Comparison of ENCODE assay signal across 8 cellular contexts in genomic region chr2:87076253-87077027, GRCh38. TPM values are rescaled to one million over a fixed set of nuclear protein-coding genes. Genes with fewer than 3 reads are reported as not detected.
DNase-seq lines count a peak whose midpoint lies in the region; ATAC-seq and TF ChIP-seq lines count a peak whose summit lies in the region.
"Not testable (repeated sequence)": the region's sequence is repeated elsewhere in the genome, so short reads cannot be mapped to it uniquely, and the experiment has no call there.

No MANE protein-coding gene starts in this region.

- H3K27me3 ChIP-seq in BE2C; mucosa of rectum (ENCODE audit: control insufficient read depth in 2 of 2, insufficient read depth in 2 of 2, low read length in 2 of 2): not testable (repeated sequence)

- ATAC-seq in HG03097 (IDR thresholded peaks at IDR 0.05; ENCODE audit: low FRiP score, unreplicated experiment) = peak; percentile 94

- H3K9me3 ChIP-seq in BE2C; mucosa of rectum (ENCODE audit: control insufficient read depth in 2 of 2, low read length in 2 of 2): not testable (repeated sequence)

- peak overlapping the region; percentile 79 to 83 for H3K27ac ChIP-seq in mucosa of rectum (ENCODE audit: low read depth in 2 of 2, low read length in 2 of 2)

- DNase-seq in BE2C (peak; percentile 81), GM19238 (ENCODE audit: insufficient read length, low spot score) (peak; percentile 10), fibroblast of mammary gland (ENCODE audit: low read depth) (peak; percentile 86)
- DNase-seq in activated naive CD4-positive, alpha-beta T cell treated with Interleukin-2 at 50 U/mL for 16 hours = peak; percentile 94
- peak; percentile 75 to 88 (median 80) for DNase-seq in stimulated activated CD4-positive, alpha-beta T cell treated with anti-CD3 and anti-CD28 coated beads, TNF-alpha, amount 100 ng/mL, for 48 hours (ENCODE audit: low read depth in 3 of 3)

- H3K36me3 ChIP-seq in BE2C; mucosa of rectum (ENCODE audit: control insufficient read depth in 2 of 2, insufficient read depth in 2 of 2, low read length in 2 of 2): not testable (repeated sequence)

- not testable (repeated sequence) for TF ChIP-seq CTCF in BE2C (IDR thresholded peaks at IDR 0.05; ENCODE audit: low read depth, low read length); fibroblast of mammary gland (conservative IDR thresholded peaks at IDR 0.05; ENCODE audit: control insufficient read depth, insufficient read depth, low read depth, low read length)

- H3K9ac ChIP-seq in mucosa of rectum (ENCODE audit: low read depth in 1 of 2, low read length in 2 of 2) = peak overlapping the region; percentile 15 to 74

- H3K4me3 ChIP-seq in BE2C (ENCODE audit: low read depth, low read length) (peak overlapping the region; percentile 50), fibroblast of mammary gland (ENCODE audit: control insufficient read depth, low read depth, low read length) (peak overlapping the region; percentile 61), mucosa of rectum (ENCODE audit: low read length in 2 of 2) (peak overlapping the region; percentile 78 to 79)

- peak; percentile 60 for TF ChIP-seq POLR2A in Raji (IDR thresholded peaks at IDR 0.05; ENCODE audit: insufficient read depth, low read depth, low read length)

- not testable (repeated sequence) for H3K4me1 ChIP-seq in BE2C; mucosa of rectum (ENCODE audit: control insufficient read depth in 2 of 2, insufficient read depth in 2 of 2, low read length in 2 of 2)

RNA-seq across cellular contexts. Expression of gene PLGLB1, which starts 54.8 kb away (rescaled TPM):
- not detected for polyA plus RNA-seq in BE2C (2012; ENCODE audit: insufficient read depth, insufficient read length, low read depth)

Comparison
In these comparisons a context has a peak if more than half of its experiments do, and no peak if none do; other contexts are left out.
1. Peak in every context shown above with its lines: DNase-seq, ATAC-seq, H3K4me3 ChIP-seq and H3K27ac ChIP-seq.
2. DNase-seq: peak in every context shown above with its lines; median percentile 94 in activated naive CD4-positive, alpha-beta T cell treated with Interleukin-2 at 50 U/mL for 16 hours; 86 in fibroblast of mammary gland; 81 in BE2C; 80 in stimulated activated CD4-positive, alpha-beta T cell treated with anti-CD3 and anti-CD28 coated beads, TNF-alpha, amount 100 ng/mL, for 48 hours; 10 in GM19238.